Comparison of ENCODE assay signal across 9 cellular contexts in genomic region chr1:45913183-45913924, GRCh38.
A peak's percentile ranks its signal among the peaks of the same experiment; 100 is the strongest.
DNase-seq lines count a peak whose midpoint lies in the region; ATAC-seq and TF ChIP-seq lines count a peak whose summit lies in the region.
"Had no signal": no experiment of that assay in that cellular context is flagged by ENCODE, and none has a peak within 500 bp of the region (broad histone marks: within the 10 kb centered on the region; RNA-seq: fewer than 3 reads in every experiment).

No MANE protein-coding gene starts in this region.

- H3K4me3 Mint-ChIP-seq in osteocyte (ENCODE audit: unreplicated experiment), result no peak overlapping the region
- H3K4me3 Mint-ChIP-seq: activated CD8-positive, alpha-beta memory T cell treated with anti-CD3 and anti-CD28 coated beads, Interleukin-2, amount 10 ng/mL, durations not matched to agents 7 days and 5 days had no signal

- TF ChIP-seq CTCF in osteocyte (IDR thresholded peaks at IDR 0.05), result no peak

- DNase-seq in Daoy (ENCODE audit: low read depth) (peak; percentile 57), NCI-H446 treated with DMSO at 0.1 percent for 48 hours (lab: John Stamatoyannopoulos, UW) (peak; percentile 22), fibroblast of peridontal ligament (ENCODE audit: extremely low read depth) (peak; percentile 83), osteocyte (ENCODE audit: extremely low spot score, unreplicated experiment) (no peak), NCI-H2081 treated with DMSO at 0.1 percent for 48 hours (lab: John Stamatoyannopoulos, UW) (no peak), retina (no peak)
- DNase-seq: activated CD8-positive, alpha-beta memory T cell treated with anti-CD3 and anti-CD28 coated beads, Interleukin-2, amount 10 ng/mL, durations not matched to agents 7 days and 5 days had no signal

- H3K36me3 Mint-ChIP-seq in osteocyte (ENCODE audit: unreplicated experiment), result peaks cover 4% of the 10 kb centered on the region

- no peaks in the 10 kb centered on the region for H3K9me3 Mint-ChIP-seq in osteocyte (ENCODE audit: unreplicated experiment)

- H3K27me3 Mint-ChIP-seq in osteocyte (ENCODE audit: unreplicated experiment), result no peaks in the 10 kb centered on the region
- H3K27me3 Mint-ChIP-seq: activated CD8-positive, alpha-beta memory T cell treated with anti-CD3 and anti-CD28 coated beads, Interleukin-2, amount 10 ng/mL, durations not matched to agents 7 days and 5 days had no signal

- peak overlapping the region; percentile 65 for H3K27ac Mint-ChIP-seq in osteocyte (ENCODE audit: unreplicated experiment)
- H3K27ac Mint-ChIP-seq: activated CD8-positive, alpha-beta memory T cell treated with anti-CD3 and anti-CD28 coated beads, Interleukin-2, amount 10 ng/mL, durations not matched to agents 7 days and 5 days had no signal

- H3K4me1 Mint-ChIP-seq in osteocyte (ENCODE audit: unreplicated experiment), result peaks cover 22% of the 10 kb centered on the region

- ATAC-seq in GM21390 (IDR thresholded peaks at IDR 0.05; ENCODE audit: unreplicated experiment), result no peak
- ATAC-seq in HG03342 (IDR thresholded peaks at IDR 0.05; ENCODE audit: unreplicated experiment), result no peak
- ATAC-seq: activated CD8-positive, alpha-beta memory T cell treated with anti-CD3 and anti-CD28 coated beads, Interleukin-2, amount 10 ng/mL, durations not matched to agents 7 days and 5 days had no signal

Comparison
In these comparisons a context has a peak if more than half of its experiments do, and no peak if none do; other contexts are left out.
1. DNase-seq: peak in Daoy (single experiment), NCI-H446 treated with DMSO at 0.1 percent for 48 hours (single experiment) and fibroblast of peridontal ligament (single experiment); none in osteocyte (single experiment), NCI-H2081 treated with DMSO at 0.1 percent for 48 hours (single experiment) and retina (single experiment).